Comparison of ENCODE assay signal across 8 cellular contexts in the genomic region with DNA sequence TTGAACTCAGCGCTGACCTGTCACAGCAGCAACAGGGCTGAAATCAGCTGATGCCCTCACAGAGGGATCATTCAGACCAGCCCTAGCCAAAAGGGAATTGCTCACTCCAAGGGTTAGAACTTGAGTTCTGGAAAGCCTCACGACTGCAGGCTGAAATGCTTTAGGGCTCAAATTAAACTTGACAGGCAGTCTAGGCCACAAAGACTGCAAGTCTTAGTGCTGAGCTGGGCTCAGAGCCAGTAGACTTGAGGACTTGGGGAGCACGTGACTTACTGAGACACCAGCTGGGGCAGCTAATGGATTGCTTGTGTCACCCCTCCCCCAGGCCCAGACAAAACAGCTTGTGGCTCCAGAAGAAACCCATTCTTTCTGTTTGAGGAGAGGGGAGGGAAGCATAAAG.
A peak's percentile ranks its signal among the peaks of the same experiment; 100 is the strongest.
DNase-seq lines count a peak whose midpoint lies in the region; ATAC-seq and TF ChIP-seq lines count a peak whose summit lies in the region.

No MANE protein-coding gene starts in this region.

- no peak overlapping the region for H3K27ac ChIP-seq in heart left ventricle

- intact Hi-C loops in heart left ventricle (cut with DNase I): no loop called here

- H3K36me3 ChIP-seq in heart left ventricle: no peaks in the 10 kb centered on the region

- H3K4me3 ChIP-seq in heart left ventricle: no peak overlapping the region

- 27 to 48% (median 30%) methylated on average over 3 of the region's 3 CpGs for WGBS in heart left ventricle, 4 donors

- no peaks in the 10 kb centered on the region for H3K4me1 ChIP-seq in heart left ventricle

- TF ChIP-seq POLR2A in heart left ventricle (IDR thresholded peaks at IDR 0.05) (no peak), erythroblast (IDR thresholded peaks at IDR 0.05; ENCODE audit: low read length) (no peak)

- DNase-seq in NCI-H1105 (lab: John Stamatoyannopoulos, UW) (peak; percentile 77), amniotic epithelial cell (ENCODE audit: low read depth) (peak; percentile 22), heart left ventricle (peak in 4 of 5 donors; percentile 7 to 48 (median 20)), renal cortical epithelial cell (ENCODE audit: low read depth) (peak; percentile 54), erythroblast (lab: John Stamatoyannopoulos, UW) (no peak), NAMALWA (ENCODE audit: low spot score) (no peak), activated gamma-delta T cell treated with Interleukin-2 at 50 U/mL for 16 hours (no peak), MV-4-11 (lab: John Stamatoyannopoulos, UW) (no peak)

- no peaks in the 10 kb centered on the region for H3K27me3 ChIP-seq in heart left ventricle

- no peaks in the 10 kb centered on the region for H3K9me3 ChIP-seq in heart left ventricle

- no peak for TF ChIP-seq CTCF in heart left ventricle (IDR thresholded peaks at IDR 0.05)

- ATAC-seq in heart left ventricle: peak in 2 of 4 donors; percentile 29 to 44

Comparison
In these comparisons a context has a peak if more than half of its experiments do, and no peak if none do; other contexts are left out.
1. DNase-seq: peak in NCI-H1105 (single experiment), amniotic epithelial cell (single experiment), heart left ventricle (4 of 5) and renal cortical epithelial cell (single experiment); none in erythroblast (0 of 2), NAMALWA (single experiment), activated gamma-delta T cell treated with Interleukin-2 at 50 U/mL for 16 hours (single experiment) and MV-4-11 (single experiment).